Comparison of ENCODE assay signal across 1 cellular context in genomic region chr19:45637890-45638667, GRCh38.
TF ChIP-seq lines count a peak whose summit lies in the region.

No MANE protein-coding gene starts in this region.

TF ChIP-seq in endothelial cell of umbilical vein, 7 proteins besides CTCF, POLR2A, EP300 and RAD21:
- TF ChIP-seq POLR2AphosphoS5 (IDR thresholded peaks at IDR 0.05; ENCODE audit: insufficient read depth, low read depth, low read length): no peak
- no peak for TF ChIP-seq EZH2 (IDR thresholded peaks at IDR 0.05; ENCODE audit: borderline replicate concordance, low read depth, low read length, severe bottlenecking)
- no peak for TF ChIP-seq FOS (IDR thresholded peaks at IDR 0.05; ENCODE audit: borderline replicate concordance, insufficient read depth, low read length)
- TF ChIP-seq MAX (IDR thresholded peaks at IDR 0.05; ENCODE audit: insufficient read depth, insufficient read length): no peak
- TF ChIP-seq JUN (IDR thresholded peaks at IDR 0.05; ENCODE audit: borderline replicate concordance, insufficient read depth, insufficient read length, low read depth): no peak
- no peak for TF ChIP-seq MYC (IDR thresholded peaks at IDR 0.05; ENCODE audit: low read depth, low read length)
- TF ChIP-seq GATA2 (IDR thresholded peaks at IDR 0.05; ENCODE audit: insufficient read depth, insufficient read length, low read depth, low read length): no peak
